In genomic region chr16:11976850-11977205, GRCh38 we compare ENCODE assay signal across 8 cellular contexts. TPM values are rescaled to one million over a fixed set of nuclear protein-coding genes. Genes with fewer than 3 reads are reported as not detected.
DNase-seq lines count a peak whose midpoint lies in the region; ATAC-seq, FAIRE-seq and TF ChIP-seq lines count a peak whose summit lies in the region.

No MANE protein-coding gene starts in this region.

- POLR2A ChIA-PET in AG04450 (lab: Yijun Ruan, JAX): interaction anchor here (0.7 to 1.6 kb wide), 6 partner anchors 9 to 233 kb away, joined by 3 to 9 read pairs (median 4); no protein-coding TSS in a partner anchor
- POLR2A ChIA-PET in HCT116 (lab: Charles Lee): interaction anchor here (0.7 to 1.3 kb wide), 4 partner anchors 13 to 92 kb away, joined by 3 to 4 read pairs (median 3); no protein-coding TSS in a partner anchor

- H3K4me2 ChIP-seq in HCT116 (ENCODE audit: low read length) (peak overlapping the region; percentile 90), keratinocyte (ENCODE audit: control insufficient read depth, extremely low read depth, insufficient read depth, low read depth, low read length) (peak overlapping the region; percentile 96)

- intact Hi-C loops in HCT116 (cut with micrococcal nuclease): loop anchor here (5.0 kb wide), 1 partner anchor 60 kb away; the partner anchor contains the start of gene GSPT1

- peaks cover 0 to 4% of the 10 kb centered on the region in 2 experiments; a peak in 1 of 4 replicates for H3K36me3 ChIP-seq in HCT116 (ENCODE audit: control insufficient read depth in 1 of 2, insufficient read depth in 2 of 2, low read length in 2 of 2)
- peaks cover 0 to 2% of the 10 kb centered on the region in 2 experiments for H3K36me3 ChIP-seq in keratinocyte (ENCODE audit: control insufficient read depth in 2 of 2, extremely low read depth in 1 of 2, insufficient read depth in 2 of 2, low read length in 2 of 2)
- H3K36me3 ChIP-seq in suprapubic skin: no peaks in the 10 kb centered on the region

- no peaks in the 10 kb centered on the region; the same call in 1 of the 2 replicates for H3K9me3 ChIP-seq in AG04450 (ENCODE audit: control insufficient read depth, insufficient read depth, low read length)
- H3K9me3 ChIP-seq in HCT116 (ENCODE audit: control insufficient read depth in 1 of 2, insufficient read depth in 1 of 2, low read depth in 1 of 2, low read length in 2 of 2): no peaks in the 10 kb centered on the region
- no peaks in the 10 kb centered on the region for H3K9me3 ChIP-seq in keratinocyte (ENCODE audit: control insufficient read depth, low read depth, low read length)
- no peaks in the 10 kb centered on the region for H3K9me3 ChIP-seq in suprapubic skin

- peak overlapping the region; percentile 89 for H3K27ac Mint-ChIP-seq in activated naive CD8-positive, alpha-beta T cell

- TF ChIP-seq RAD21 in HCT116 (IDR thresholded peaks at IDR 0.05; ENCODE audit: low read depth): no peak

- no peak for TF ChIP-seq EP300 in suprapubic skin (IDR thresholded peaks at IDR 0.05)

- H3K4me3 Mint-ChIP-seq in activated naive CD8-positive, alpha-beta T cell: peak overlapping the region; percentile 95

- DNase-seq in AG04450 (ENCODE audit: low read depth, low spot score) (no peak), HCT116 (ENCODE audit: low read depth, low spot score) (no peak), keratinocyte (ENCODE audit: low read depth, low spot score) (no peak), suprapubic skin (ENCODE audit: low spot score in 2 of 2) (no peak), SHP77 treated with DMSO at 0.1 percent for 48 hours (lab: John Stamatoyannopoulos, UW) (no peak)

- H3K27me3 Mint-ChIP-seq in activated naive CD8-positive, alpha-beta T cell: no peaks in the 10 kb centered on the region

- peaks cover 39% of the 10 kb centered on the region for H3K4me1 Mint-ChIP-seq in activated naive CD8-positive, alpha-beta T cell (ENCODE audit: low read depth)

- dilution Hi-C loops in keratinocyte (cut with MboI; ENCODE audit: extremely low pct_ligation_motif_present, low sequenced_read_pairs): no loop called here

- H3K27ac ChIP-seq in AG04450 (ENCODE audit: low read depth, low read length): peak overlapping the region; percentile 65
- H3K27ac ChIP-seq in HCT116 (ENCODE audit: low read depth, low read length): peak overlapping the region; percentile 39; the same call in 1 of the 2 replicates
- peak overlapping the region; percentile 68 for H3K27ac ChIP-seq in keratinocyte (ENCODE audit: control insufficient read depth, insufficient read depth, low read length)
- H3K27ac ChIP-seq in suprapubic skin: peak overlapping the region; percentile 88

- no peak for FAIRE-seq in keratinocyte (lab: Jason Lieb, UNC)

- H3K36me3 Mint-ChIP-seq in activated naive CD8-positive, alpha-beta T cell: peaks cover 2% of the 10 kb centered on the region

- RAD21 ChIA-PET in HCT116 (lab: Charles Lee; ENCODE audit: low non-redundant PET in 1 of 2, low total read pairs in 2 of 2, uncharacterized antibody in 2 of 2, unreplicated experiment in 2 of 2): no interaction called here

- H2AFZ ChIP-seq in HCT116 (ENCODE audit: low read depth, low read length, poor library complexity, severe bottlenecking): no peak overlapping the region
- peak overlapping the region; percentile 90 for H2AFZ ChIP-seq in keratinocyte (ENCODE audit: control insufficient read depth, low read length)

- TF ChIP-seq CTCF in AG04450 (IDR thresholded peaks at IDR 0.05; ENCODE audit: low read depth, low read length): no peak
- no peak for TF ChIP-seq CTCF in HCT116 (IDR thresholded peaks at IDR 0.05 in 2 of 3, conservative IDR thresholded peaks at IDR 0.05 in 1 of 3; ENCODE audit: borderline replicate concordance in 1 of 3, insufficient read depth in 1 of 3, low read depth in 2 of 3, low read length in 2 of 3)
- no peak for TF ChIP-seq CTCF in keratinocyte (optimal IDR thresholded peaks at IDR 0.05 in 1 of 3, IDR thresholded peaks at IDR 0.05 in 1 of 3, conservative IDR thresholded peaks at IDR 0.05 in 1 of 3; ENCODE audit: extremely low read depth in 1 of 3, insufficient read depth in 2 of 3, low read length in 3 of 3)
- TF ChIP-seq CTCF in suprapubic skin (IDR thresholded peaks at IDR 0.05): no peak

- H3K9me2 ChIP-seq in HCT116 (ENCODE audit: insufficient read depth): no peaks in the 10 kb centered on the region

- peak overlapping the region; percentile 76 for H3K4me3 ChIP-seq in AG04450 (ENCODE audit: low read depth, low read length)
- H3K4me3 ChIP-seq in HCT116 (replicated peaks in 1 of 2; ENCODE audit: low read depth in 1 of 2, low read length in 2 of 2): peak overlapping the region; percentile 94 to 97
- H3K4me3 ChIP-seq in keratinocyte (ENCODE audit: control insufficient read depth in 2 of 3, extremely low read depth in 1 of 3, insufficient read depth in 2 of 3, low read depth in 1 of 3, low read length in 3 of 3): peak overlapping the region; percentile 72 to 95 (median 84)
- H3K4me3 ChIP-seq in suprapubic skin: peak overlapping the region; percentile 94

- H3K9me3 Mint-ChIP-seq in activated naive CD8-positive, alpha-beta T cell (ENCODE audit: low read depth): no peaks in the 10 kb centered on the region

- ATAC-seq in HCT116 (no peak), HG03175 (IDR thresholded peaks at IDR 0.05; ENCODE audit: unreplicated experiment) (no peak), HG03025 (IDR thresholded peaks at IDR 0.05; ENCODE audit: low FRiP score, unreplicated experiment) (no peak)

- H3K27me3 ChIP-seq in AG04450 (ENCODE audit: control insufficient read depth, insufficient read depth, low read length) (no peaks in the 10 kb centered on the region), HCT116 (ENCODE audit: insufficient read depth, low read length) (no peaks in the 10 kb centered on the region), keratinocyte (ENCODE audit: control insufficient read depth, extremely low read depth, insufficient read depth, low read length) (no peaks in the 10 kb centered on the region), suprapubic skin (no peaks in the 10 kb centered on the region)

- TF ChIP-seq POLR2A in HCT116 (IDR thresholded peaks at IDR 0.05; ENCODE audit: borderline replicate concordance, extremely low read depth, insufficient read depth, insufficient read length): no peak
- no peak for TF ChIP-seq POLR2A in suprapubic skin (IDR thresholded peaks at IDR 0.05)

- WGBS in suprapubic skin: 0% methylated on average over 13 of the region's 19 CpGs

- BruUV-seq in HCT116 (replicated peaks; lab: Mats Ljungman, UMichigan): no TSS peak

- peaks cover 9% of the 10 kb centered on the region; the same call in 1 of the 2 replicates for H3K79me2 ChIP-seq in HCT116 (ENCODE audit: insufficient read depth, low read length)
- H3K79me2 ChIP-seq in keratinocyte (ENCODE audit: control insufficient read depth, insufficient read depth, low read length): peaks cover 11% of the 10 kb centered on the region

- CTCF ChIA-PET in AG04450 (lab: Charles Lee) (interaction anchor here (1.2 to 1.6 kb wide), 2 partner anchors 9 to 91 kb away, joined by 6 to 12 read pairs; no protein-coding TSS in a partner anchor), HCT116 (lab: Charles Lee) (interaction anchor here (1.5 kb wide), 1 partner anchor 91 kb away, joined by 10 read pairs; no protein-coding TSS in a partner anchor)

- H3K4me1 ChIP-seq in HCT116 (ENCODE audit: control insufficient read depth in 1 of 2, insufficient read depth in 2 of 2, low read length in 2 of 2) (peaks cover 2 to 19% of the 10 kb centered on the region in 2 experiments; a peak in 3 of 4 replicates), keratinocyte (ENCODE audit: control insufficient read depth, extremely low read depth, insufficient read depth, low read length) (peaks cover 13% of the 10 kb centered on the region), suprapubic skin (peaks cover 23% of the 10 kb centered on the region)

- H4K20me1 ChIP-seq in HCT116 (ENCODE audit: insufficient read depth): no peaks in the 10 kb centered on the region
- H4K20me1 ChIP-seq in keratinocyte (ENCODE audit: control insufficient read depth, extremely low read depth, insufficient read depth, low read length): no peaks in the 10 kb centered on the region

- H3K9me1 ChIP-seq in keratinocyte (ENCODE audit: control insufficient read depth, extremely low read depth, insufficient read depth, low read length): no peaks in the 10 kb centered on the region

- peak overlapping the region; percentile 78 for H3K9ac ChIP-seq in HCT116 (ENCODE audit: low read length)
- H3K9ac ChIP-seq in keratinocyte (ENCODE audit: control insufficient read depth, extremely low read depth, insufficient read depth, low read length): peak overlapping the region; percentile 82

RNA-seq across cellular contexts. Expression of gene SNX29, which starts 0.3 kb away (rescaled TPM):
- 11.6 and 13.5 TPM in 2 replicates for polyA plus RNA-seq in AG04450 (2011; rRNA removed)
- 44.9 and 57.9 TPM in 2 replicates for polyA minus RNA-seq in AG04450 (2011; rRNA and poly(A)+ RNA removed)
- total RNA-seq in HCT116 (2021; ENCODE audit: unreplicated experiment): 7.4 TPM
- 2.4 and 2.8 TPM in 2 replicates for polyA plus RNA-seq in HCT116 (2012)
- polyA plus RNA-seq in keratinocyte: 9.6 to 17.5 TPM (median 11.3 TPM) in 3 replicates
- polyA plus RNA-seq in keratinocyte (2011; ENCODE audit: low read depth): 6.9 TPM
- 9.3 and 9.6 TPM in 2 replicates for polyA plus RNA-seq in keratinocyte (2011; cell fraction: cytosol; rRNA removed)
- 16.4 and 18.3 TPM in 2 replicates for polyA plus RNA-seq in keratinocyte (2011; cell fraction: nucleus; rRNA removed)
- 5.3 and 13.7 TPM in 2 replicates for polyA plus RNA-seq in keratinocyte (2012; ENCODE audit: low replicate concordance)
- polyA minus RNA-seq in keratinocyte: 28.2 to 66.1 TPM (median 43.5 TPM) in 3 replicates
- 16.3 TPM for polyA minus RNA-seq in keratinocyte (2011; cell fraction: cytosol; rRNA and poly(A)+ RNA removed)
- polyA minus RNA-seq in keratinocyte (2011; cell fraction: nucleus; rRNA and poly(A)+ RNA removed): 23.1 and 39.7 TPM in 2 replicates
- 10 to 100 TPM; 19.5 to 52.9 (median 39.9) TPM for total RNA-seq in suprapubic skin

RNA-seq across cellular contexts. Expression of gene TNFRSF17, which starts 11.8 kb away (rescaled TPM):
- polyA plus RNA-seq in AG04450 (2011; rRNA removed): not detected in 2 replicates
- not detected in 2 replicates for polyA minus RNA-seq in AG04450 (2011; rRNA and poly(A)+ RNA removed)
- total RNA-seq in HCT116 (2021; ENCODE audit: unreplicated experiment): not detected
- polyA plus RNA-seq in HCT116 (2012): 0.09 TPM in 1 of 2 replicates, not detected in the other
- polyA plus RNA-seq in keratinocyte: 0.13 TPM in 1 of 3 replicates, not detected in the others
- polyA plus RNA-seq in keratinocyte (2011; ENCODE audit: low read depth): not detected
- not detected in 2 replicates for polyA plus RNA-seq in keratinocyte (2011; cell fraction: cytosol; rRNA removed)
- polyA plus RNA-seq in keratinocyte (2011; cell fraction: nucleus; rRNA removed): not detected in 2 replicates
- polyA plus RNA-seq in keratinocyte (2012; ENCODE audit: low replicate concordance): not detected in 2 replicates
- not detected in 3 replicates for polyA minus RNA-seq in keratinocyte
- not detected for polyA minus RNA-seq in keratinocyte (2011; cell fraction: cytosol; rRNA and poly(A)+ RNA removed)
- not detected in 2 replicates for polyA minus RNA-seq in keratinocyte (2011; cell fraction: nucleus; rRNA and poly(A)+ RNA removed)
- not detected for total RNA-seq in suprapubic skin

RNA-seq across cellular contexts. Expression of gene NPIPB2, which starts 35.0 kb away (rescaled TPM):
- polyA plus RNA-seq in AG04450 (2011; rRNA removed) (5.2 and 5.8 TPM in 2 replicates), keratinocyte (3.6 to 5.5 TPM (median 5.0 TPM) in 3 replicates)
- 2.0 and 5.0 TPM in 2 replicates for polyA minus RNA-seq in AG04450 (2011; rRNA and poly(A)+ RNA removed)
- total RNA-seq in HCT116 (2021; ENCODE audit: unreplicated experiment) (10.7 TPM), suprapubic skin (10 to 100 TPM; 10.4 to 59.9 (median 12.4) TPM)
- 5.7 and 10.2 TPM in 2 replicates for polyA plus RNA-seq in HCT116 (2012)
- polyA plus RNA-seq in keratinocyte (2011; ENCODE audit: low read depth): 7.2 TPM
- polyA plus RNA-seq in keratinocyte (2011; cell fraction: cytosol; rRNA removed): 1.3 and 1.7 TPM in 2 replicates
- polyA plus RNA-seq in keratinocyte (2011; cell fraction: nucleus; rRNA removed): 42.5 and 50.0 TPM in 2 replicates
- polyA plus RNA-seq in keratinocyte (2012; ENCODE audit: low replicate concordance): 2.3 and 7.9 TPM in 2 replicates
- 1.1 to 29.3 TPM (median 18.8 TPM) in 3 replicates for polyA minus RNA-seq in keratinocyte
- not detected for polyA minus RNA-seq in keratinocyte (2011; cell fraction: cytosol; rRNA and poly(A)+ RNA removed)
- 7.1 and 20.6 TPM in 2 replicates for polyA minus RNA-seq in keratinocyte (2011; cell fraction: nucleus; rRNA and poly(A)+ RNA removed)
